Comparison of ENCODE assay signal across 28 cellular contexts in genomic region chr15:100809151-100809550, GRCh38.
DNase-seq lines count a peak whose midpoint lies in the region; ATAC-seq and TF ChIP-seq lines count a peak whose summit lies in the region.
"Had no signal": no experiment of that assay in that cellular context is flagged by ENCODE, and none has a peak within 500 bp of the region (broad histone marks: within the 10 kb centered on the region; RNA-seq: fewer than 3 reads in every experiment).

No MANE protein-coding gene starts in this region.

- H3K27ac Mint-ChIP-seq in MCF 10A (ENCODE audit: low read depth, unreplicated experiment) = no peak overlapping the region
- no peak overlapping the region for H3K27ac Mint-ChIP-seq in activated T-cell treated with anti-CD3 and anti-CD28 coated beads, Interleukin-2, amount 50 U/mL, for 72 hours
- H3K27ac Mint-ChIP-seq: brain; CD4-positive, alpha-beta memory T cell; endodermal cell; natural killer cell; stimulated activated effector memory CD8-positive, alpha-beta T cell treated with anti-CD3 and anti-CD28 coated beads, Interleukin-12 subunit alpha, Interleukin-12 subunit beta, amount 100 ng/mL, for 72 hours; WTC11 had no signal

- intact Hi-C loops in mammary epithelial cell (cut with micrococcal nuclease) = no loop called here
- intact Hi-C loops in MCF 10A (cut with micrococcal nuclease) = no loop called here

- H3K9me3 Mint-ChIP-seq in MCF 10A (ENCODE audit: unreplicated experiment) = no peaks in the 10 kb centered on the region
- H3K9me3 Mint-ChIP-seq in activated T-cell treated with anti-CD3 and anti-CD28 coated beads, Interleukin-2, amount 50 U/mL, for 72 hours = peaks cover 0 to 2% of the 10 kb centered on the region in 2 donors
- H3K9me3 Mint-ChIP-seq: stimulated activated effector memory CD8-positive, alpha-beta T cell treated with anti-CD3 and anti-CD28 coated beads, Interleukin-12 subunit alpha, Interleukin-12 subunit beta, amount 100 ng/mL, for 72 hours had no signal

- POLR2A ChIA-PET in MCF 10A (lab: Yijun Ruan, JAX) = no interaction called here

- no peak overlapping the region for H3K27ac ChIP-seq in mammary epithelial cell (ENCODE audit: insufficient read depth, low read depth, low read length)
- H3K27ac ChIP-seq: 22Rv1, left lung, SK-N-MC, spleen, suprapubic skin had no signal

- no peak overlapping the region for H3K4me3 ChIP-seq in mammary epithelial cell (replicated peaks in 1 of 3; ENCODE audit: insufficient read depth in 1 of 3, low read depth in 2 of 3, low read length in 3 of 3)
- no peak overlapping the region for H3K4me3 ChIP-seq in astrocyte of the spinal cord (ENCODE audit: low read depth, low read length)
- no peak overlapping the region for H3K4me3 ChIP-seq in fibroblast of pulmonary artery (replicated peaks; ENCODE audit: low read depth, low read length)
- H3K4me3 ChIP-seq: left lung, SK-N-MC, spleen, suprapubic skin had no signal

- peak overlapping the region; percentile 73 for H2AFZ ChIP-seq in mammary epithelial cell (ENCODE audit: low read depth, low read length)

- H3K36me3 ChIP-seq in mammary epithelial cell (ENCODE audit: insufficient read depth, low read length) = no peaks in the 10 kb centered on the region
- H3K36me3 ChIP-seq: left lung, spleen, suprapubic skin had no signal

- no peaks in the 10 kb centered on the region for H3K9me3 ChIP-seq in mammary epithelial cell (replicated peaks; ENCODE audit: insufficient read depth, low read length)
- H3K9me3 ChIP-seq: suprapubic skin had no signal

- in situ Hi-C loops in mammary epithelial cell (cut with MboI; ENCODE audit: low sequenced_read_pairs in 2 of 2) = no loop called here
- in situ Hi-C loops in astrocyte of the spinal cord (cut with HindIII; ENCODE audit: low sequenced_read_pairs) = no loop called here

- H3K9ac ChIP-seq in mammary epithelial cell (ENCODE audit: insufficient read depth, low read length) = no peak overlapping the region

- CTCF ChIA-PET in mammary epithelial cell (lab: Charles Lee; ENCODE audit: low non-redundant PET) (no interaction called here), MCF 10A (lab: Yijun Ruan, JAX) (no interaction called here)

- no peaks in the 10 kb centered on the region for H4K20me1 ChIP-seq in mammary epithelial cell (ENCODE audit: insufficient read depth, low read length)

- H3K4me3 Mint-ChIP-seq in MCF 10A (ENCODE audit: unreplicated experiment) = no peak overlapping the region
- H3K4me3 Mint-ChIP-seq in activated T-cell treated with anti-CD3 and anti-CD28 coated beads, Interleukin-2, amount 50 U/mL, for 72 hours = no peak overlapping the region
- H3K4me3 Mint-ChIP-seq: brain; CD4-positive, alpha-beta memory T cell; endodermal cell; natural killer cell; stimulated activated effector memory CD8-positive, alpha-beta T cell treated with anti-CD3 and anti-CD28 coated beads, Interleukin-12 subunit alpha, Interleukin-12 subunit beta, amount 100 ng/mL, for 72 hours; WTC11 had no signal

- no peak for ATAC-seq in activated T-cell treated with anti-CD3 and anti-CD28 coated beads, Interleukin-2, amount 50 U/mL, for 72 hours (replicated peaks in 1 of 2)
- ATAC-seq: HepG2; left lung; natural killer cell; stimulated activated effector memory CD8-positive, alpha-beta T cell treated with anti-CD3 and anti-CD28 coated beads, Interleukin-12 subunit alpha, Interleukin-12 subunit beta, amount 100 ng/mL, for 72 hours; WTC11 had no signal

- H3K27me3 Mint-ChIP-seq in MCF 10A (ENCODE audit: insufficient read depth, unreplicated experiment) = no peaks in the 10 kb centered on the region
- H3K27me3 Mint-ChIP-seq in activated T-cell treated with anti-CD3 and anti-CD28 coated beads, Interleukin-2, amount 50 U/mL, for 72 hours (ENCODE audit: low read depth) = peaks cover 4% of the 10 kb centered on the region

- DNase-seq in mammary epithelial cell = peak; percentile 20
- no peak for DNase-seq in MCF 10A (ENCODE audit: unreplicated experiment)
- DNase-seq in astrocyte of the spinal cord (ENCODE audit: low read depth, low spot score) = peak; percentile 0
- DNase-seq in fibroblast of pulmonary artery (ENCODE audit: low read depth) = peak; percentile 15
- DNase-seq in stromal cell of bone marrow (ENCODE audit: low read depth) = peak; percentile 35
- no peak for DNase-seq in SIG-M5 (lab: John Stamatoyannopoulos, UW)
- DNase-seq in activated T-cell treated with anti-CD3 and anti-CD28 coated beads, Interleukin-2, amount 50 U/mL, for 72 hours = no peak
- DNase-seq in activated CD4-positive, alpha-beta T cell treated with anti-CD3 and anti-CD28 coated beads, Interleukin-2, amount 50 U/mL, for 1 hour = no peak
- DNase-seq: activated CD4-positive, alpha-beta T cell treated with anti-CD3 and anti-CD28 coated beads, Interleukin-2, amount 50 U/mL, for 48 hours; activated CD8-positive, alpha-beta memory T cell treated with anti-CD3 and anti-CD28 coated beads, Interleukin-2, amount 50 U/mL, for 48 hours; CD4-positive, alpha-beta memory T cell; endodermal cell; Kasumi-1; left lung; natural killer cell; NCI-H1092; NCI-H187 treated with DMSO at 0.1 percent for 48 hours; NCI-H526 treated with DMSO at 0.1 percent for 48 hours; retina; spleen; stimulated activated CD4-positive, alpha-beta T cell treated with anti-CD3 and anti-CD28 coated beads, Interleukin-2, amount 100 ng/mL, for 48 hours had no signal

- dilution Hi-C loops in mammary epithelial cell (cut with HindIII; ENCODE audit: low sequenced_read_pairs) = no loop called here

- H3K36me3 Mint-ChIP-seq in MCF 10A (ENCODE audit: insufficient read depth, unreplicated experiment) = no peaks in the 10 kb centered on the region
- H3K36me3 Mint-ChIP-seq in activated T-cell treated with anti-CD3 and anti-CD28 coated beads, Interleukin-2, amount 50 U/mL, for 72 hours (ENCODE audit: insufficient read depth in 2 of 2) = peaks cover 0 to 2% of the 10 kb centered on the region in 2 donors
- H3K36me3 Mint-ChIP-seq: brain; CD4-positive, alpha-beta memory T cell; natural killer cell; stimulated activated effector memory CD8-positive, alpha-beta T cell treated with anti-CD3 and anti-CD28 coated beads, Interleukin-12 subunit alpha, Interleukin-12 subunit beta, amount 100 ng/mL, for 72 hours; WTC11 had no signal

- H3K4me1 ChIP-seq in mammary epithelial cell (ENCODE audit: insufficient read depth, low read length) = peaks cover 23% of the 10 kb centered on the region
- H3K4me1 ChIP-seq: left lung, spleen, suprapubic skin had no signal

- no peaks in the 10 kb centered on the region for H3K79me2 ChIP-seq in mammary epithelial cell (ENCODE audit: insufficient read depth, low read length)

- BruUV-seq in mammary epithelial cell (replicated peaks; lab: Mats Ljungman, UMichigan) (no TSS peak), MCF 10A (replicated peaks; lab: Mats Ljungman, UMichigan) (no TSS peak)

- H3K27me3 ChIP-seq in mammary epithelial cell (ENCODE audit: insufficient read depth, low read length) = no peaks in the 10 kb centered on the region
- H3K27me3 ChIP-seq: left lung, spleen, suprapubic skin had no signal

- peaks cover 6% of the 10 kb centered on the region for H3K4me1 Mint-ChIP-seq in MCF 10A (ENCODE audit: insufficient read depth, unreplicated experiment)
- no peaks in the 10 kb centered on the region for H3K4me1 Mint-ChIP-seq in activated T-cell treated with anti-CD3 and anti-CD28 coated beads, Interleukin-2, amount 50 U/mL, for 72 hours (ENCODE audit: low read depth)
- H3K4me1 Mint-ChIP-seq: brain; CD4-positive, alpha-beta memory T cell; endodermal cell; natural killer cell; stimulated activated effector memory CD8-positive, alpha-beta T cell treated with anti-CD3 and anti-CD28 coated beads, Interleukin-12 subunit alpha, Interleukin-12 subunit beta, amount 100 ng/mL, for 72 hours had no signal

- TF ChIP-seq CTCF in mammary epithelial cell (conservative IDR thresholded peaks at IDR 0.05 in 1 of 2, IDR thresholded peaks at IDR 0.05 in 1 of 2; ENCODE audit: extremely low read depth in 1 of 2, insufficient read depth in 1 of 2, low read depth in 1 of 2, low read length in 2 of 2) (no peak), MCF 10A (IDR thresholded peaks at IDR 0.05; ENCODE audit: unreplicated experiment) (no peak), astrocyte of the spinal cord (IDR thresholded peaks at IDR 0.05; ENCODE audit: low read depth, low read length) (no peak), fibroblast of pulmonary artery (IDR thresholded peaks at IDR 0.05; ENCODE audit: low read length, missing control alignments) (no peak)

- H3K4me2 ChIP-seq in mammary epithelial cell (ENCODE audit: insufficient read depth, low read depth, low read length) = peak overlapping the region; percentile 9

Comparison
In these comparisons a context has a peak if more than half of its experiments do, and no peak if none do; other contexts are left out.
1. DNase-seq: peak in mammary epithelial cell (single experiment), astrocyte of the spinal cord (single experiment), fibroblast of pulmonary artery (single experiment) and stromal cell of bone marrow (single experiment); none in MCF 10A (single experiment), SIG-M5 (single experiment), activated T-cell treated with anti-CD3 and anti-CD28 coated beads, Interleukin-2, amount 50 U/mL, for 72 hours (0 of 2) and activated CD4-positive, alpha-beta T cell treated with anti-CD3 and anti-CD28 coated beads, Interleukin-2, amount 50 U/mL, for 1 hour (single experiment).